ENCODE assay signal across 8 cellular contexts in genomic region chr7:135661311-135662122, GRCh38. TPM values are rescaled to one million over a fixed set of nuclear protein-coding genes. Genes with fewer than 3 reads are reported as not detected.
DNase-seq lines count a peak whose midpoint lies in the region; ATAC-seq and TF ChIP-seq lines count a peak whose summit lies in the region.

No MANE protein-coding gene starts in this region.

- no peaks in the 10 kb centered on the region for H4K20me1 ChIP-seq in OCI-LY1 (ENCODE audit: insufficient read depth, low read length)

- CTCF ChIA-PET in naive thymus-derived CD4-positive, alpha-beta T cell (lab: Charles Lee): interaction anchor here (0.8 to 2.0 kb wide), 4 partner anchors 12 to 349 kb away, joined by 3 to 8 read pairs (median 6); no protein-coding TSS in a partner anchor

- H3K36me3 ChIP-seq in H7 (replicated peaks; ENCODE audit: control insufficient read depth, insufficient read depth, low read length) (no peaks in the 10 kb centered on the region), OCI-LY1 (ENCODE audit: insufficient read depth, low read length) (0 out of 2 replicates have a peak, but pooled peaks cover 2% of the 10 kb centered on the region), duodenal mucosa (ENCODE audit: control insufficient read depth in 1 of 2, insufficient read depth in 2 of 2, low read length in 2 of 2) (no peaks in the 10 kb centered on the region)
- peaks cover 0 to 3% (median 0%) of the 10 kb centered on the region in 3 experiments for H3K36me3 ChIP-seq in naive thymus-derived CD4-positive, alpha-beta T cell (ENCODE audit: control insufficient read depth in 2 of 3, insufficient read depth in 3 of 3, low read length in 3 of 3)

- H3K4me1 ChIP-seq in OCI-LY1 (ENCODE audit: insufficient read depth, low read length, severe bottlenecking): peaks cover 32% of the 10 kb centered on the region
- peaks cover 0 to 12% of the 10 kb centered on the region in 2 donors for H3K4me1 ChIP-seq in duodenal mucosa (ENCODE audit: control insufficient read depth in 1 of 2, insufficient read depth in 2 of 2, low read length in 2 of 2)
- peaks cover 6 to 15% of the 10 kb centered on the region in 2 donors for H3K4me1 ChIP-seq in naive thymus-derived CD4-positive, alpha-beta T cell (ENCODE audit: control insufficient read depth in 2 of 2, insufficient read depth in 2 of 2, low read length in 2 of 2)

- H3K27me3 ChIP-seq in H7 (ENCODE audit: control insufficient read depth, insufficient read depth, low read length): no peaks in the 10 kb centered on the region
- no peaks in the 10 kb centered on the region for H3K27me3 ChIP-seq in OCI-LY1 (ENCODE audit: insufficient read depth, low read length)
- H3K27me3 ChIP-seq in duodenal mucosa (ENCODE audit: control insufficient read depth in 1 of 2, insufficient read depth in 2 of 2, low read length in 2 of 2): no peaks in the 10 kb centered on the region
- H3K27me3 ChIP-seq in naive thymus-derived CD4-positive, alpha-beta T cell (ENCODE audit: control insufficient read depth in 2 of 2, insufficient read depth in 2 of 2, low read length in 2 of 2): no peaks in the 10 kb centered on the region

- 0 out of 2 replicates have a peak, but pooled peaks cover 7% of the 10 kb centered on the region for H3F3A ChIP-seq in OCI-LY1 (ENCODE audit: insufficient read depth, low read length)

- POLR2A ChIA-PET in naive thymus-derived CD4-positive, alpha-beta T cell (lab: Charles Lee): interaction anchor here (0.7 to 2.7 kb wide), 9 partner anchors 11 to 321 kb away, joined by 3 to 11 read pairs (median 5); partner anchors contain the start of gene CNOT4

- TF ChIP-seq CTCF in C4-2B (conservative IDR thresholded peaks at IDR 0.05) (no peak), OCI-LY1 (IDR thresholded peaks at IDR 0.05; ENCODE audit: low read length) (no peak)

- DNase-seq in H7 (no peak), CD1c-positive myeloid dendritic cell (ENCODE audit: extremely low spot score) (no peak), A172 (ENCODE audit: low spot score) (no peak)
- DNase-seq in naive thymus-derived CD4-positive, alpha-beta T cell: no peak

- peaks cover 0 to 13% (median 5%) of the 10 kb centered on the region in 5 donors for H3K36me3 Mint-ChIP-seq in naive thymus-derived CD4-positive, alpha-beta T cell

- H3K4me1 Mint-ChIP-seq in naive thymus-derived CD4-positive, alpha-beta T cell: peaks cover 31 to 44% (median 37%) of the 10 kb centered on the region in 7 donors

- no peaks in the 10 kb centered on the region for H3K9me3 ChIP-seq in OCI-LY1 (ENCODE audit: low read length)
- no peaks in the 10 kb centered on the region for H3K9me3 ChIP-seq in duodenal mucosa (ENCODE audit: control insufficient read depth in 1 of 2, low read length in 2 of 2)
- no peaks in the 10 kb centered on the region for H3K9me3 ChIP-seq in naive thymus-derived CD4-positive, alpha-beta T cell (ENCODE audit: control insufficient read depth in 2 of 3, low read length in 3 of 3)

- H3K4me3 ChIP-seq in H7 (ENCODE audit: insufficient read depth, low read depth, low read length) (peak overlapping the region; percentile 92), OCI-LY1 (ENCODE audit: low read depth, low read length, poor library complexity, severe bottlenecking) (peak overlapping the region; percentile 83), duodenal mucosa (ENCODE audit: low read depth in 1 of 2, low read length in 2 of 2) (peak overlapping the region; percentile 96)
- H3K4me3 ChIP-seq in naive thymus-derived CD4-positive, alpha-beta T cell (ENCODE audit: low read length): peak overlapping the region; percentile 91

- peak overlapping the region; percentile 91 for H3K4me2 ChIP-seq in OCI-LY1 (ENCODE audit: low read length)

- peaks cover 0 to 7% (median 0%) of the 10 kb centered on the region in 11 donors for H3K9me3 Mint-ChIP-seq in naive thymus-derived CD4-positive, alpha-beta T cell

- intact Hi-C loops in naive thymus-derived CD4-positive, alpha-beta T cell (cut with micrococcal nuclease): loop anchor here (1.0 to 10.0 kb wide), 11 partner anchors 21 to 1344 kb away; partner anchors contain the start of genes AKR1B1 (in 2 of the 2), CNOT4 (in 2 of the 2), MTPN (in 2 of the 2) and NUP205 (in 2 of the 2)

- peak overlapping the region; percentile 89 for H3K9ac ChIP-seq in OCI-LY1 (ENCODE audit: low read length)
- H3K9ac ChIP-seq in duodenal mucosa (ENCODE audit: low read depth in 1 of 2, low read length in 2 of 2): peak overlapping the region; percentile 48 to 90

- H3K27ac Mint-ChIP-seq in naive thymus-derived CD4-positive, alpha-beta T cell: peak overlapping the region; percentile 80 to 95 (median 89)

- peak overlapping the region; percentile 86 to 98 (median 94) for H3K4me3 Mint-ChIP-seq in naive thymus-derived CD4-positive, alpha-beta T cell

- H3K9me2 ChIP-seq in OCI-LY1 (ENCODE audit: low read depth, low read length): no peaks in the 10 kb centered on the region

- H2AFZ ChIP-seq in OCI-LY1 (ENCODE audit: low read length): peak overlapping the region; percentile 26; the same call in 1 of the 2 replicates

- peak; percentile 4 for ATAC-seq in naive thymus-derived CD4-positive, alpha-beta T cell
- no peak for ATAC-seq in GM19467 (IDR thresholded peaks at IDR 0.05; ENCODE audit: unreplicated experiment)

- H3K27me3 Mint-ChIP-seq in naive thymus-derived CD4-positive, alpha-beta T cell: no peaks in the 10 kb centered on the region

- H3K79me2 ChIP-seq in OCI-LY1 (ENCODE audit: insufficient read depth, low read length): peaks cover 23% of the 10 kb centered on the region

- H3K27ac ChIP-seq in C4-2B: peak overlapping the region; percentile 87
- H3K27ac ChIP-seq in OCI-LY1 (ENCODE audit: low read depth, low read length, poor library complexity, severe bottlenecking): peak overlapping the region; percentile 68
- peak overlapping the region; percentile 58 for H3K27ac ChIP-seq in duodenal mucosa (ENCODE audit: low read depth, low read length)
- H3K27ac ChIP-seq in naive thymus-derived CD4-positive, alpha-beta T cell (ENCODE audit: low read depth, low read length): peak overlapping the region; percentile 82

RNA-seq across cellular contexts. Expression of gene STMP1, which starts 0.8 kb away (rescaled TPM):
- 11.8 and 14.4 TPM in 2 replicates for total RNA-seq in H7 (2014; rRNA removed; shearing (Covaris generic))
- 10 to 100 TPM; 18.0 to 33.0 (median 24.7) TPM for total RNA-seq in naive thymus-derived CD4-positive, alpha-beta T cell
- 10 to 100 TPM; 31.9 to 64.4 TPM for polyA plus RNA-seq in naive thymus-derived CD4-positive, alpha-beta T cell
- 22.5 and 24.8 TPM in 2 replicates for total RNA-seq in A172 (2014; rRNA removed; shearing (Covaris generic))
